1 cellular context compared by ENCODE assay signal in genomic region chr2:120883607-120884405, GRCh38.
TF ChIP-seq lines count a peak whose summit lies in the region.

No MANE protein-coding gene starts in this region.

TF ChIP-seq in K562, 482 proteins besides CTCF, POLR2A, EP300 and RAD21 (continued from another document):
- TF ChIP-seq RNF219 (CRISPR knock-in tag; IDR thresholded peaks at IDR 0.05) (no peak), MYNN (IDR thresholded peaks at IDR 0.05) (no peak), MYNN (CRISPR knock-in tag; IDR thresholded peaks at IDR 0.05) (no peak), POLR2B (IDR thresholded peaks at IDR 0.05; ENCODE audit: low read depth, partially characterized antibody) (no peak), MTF1 (CRISPR knock-in tag; IDR thresholded peaks at IDR 0.05; ENCODE audit: borderline replicate concordance) (no peak), USF1 (CRISPR knock-in tag; IDR thresholded peaks at IDR 0.05) (no peak)
